ENCODE assay signal across 1 cellular context in the genomic region with DNA sequence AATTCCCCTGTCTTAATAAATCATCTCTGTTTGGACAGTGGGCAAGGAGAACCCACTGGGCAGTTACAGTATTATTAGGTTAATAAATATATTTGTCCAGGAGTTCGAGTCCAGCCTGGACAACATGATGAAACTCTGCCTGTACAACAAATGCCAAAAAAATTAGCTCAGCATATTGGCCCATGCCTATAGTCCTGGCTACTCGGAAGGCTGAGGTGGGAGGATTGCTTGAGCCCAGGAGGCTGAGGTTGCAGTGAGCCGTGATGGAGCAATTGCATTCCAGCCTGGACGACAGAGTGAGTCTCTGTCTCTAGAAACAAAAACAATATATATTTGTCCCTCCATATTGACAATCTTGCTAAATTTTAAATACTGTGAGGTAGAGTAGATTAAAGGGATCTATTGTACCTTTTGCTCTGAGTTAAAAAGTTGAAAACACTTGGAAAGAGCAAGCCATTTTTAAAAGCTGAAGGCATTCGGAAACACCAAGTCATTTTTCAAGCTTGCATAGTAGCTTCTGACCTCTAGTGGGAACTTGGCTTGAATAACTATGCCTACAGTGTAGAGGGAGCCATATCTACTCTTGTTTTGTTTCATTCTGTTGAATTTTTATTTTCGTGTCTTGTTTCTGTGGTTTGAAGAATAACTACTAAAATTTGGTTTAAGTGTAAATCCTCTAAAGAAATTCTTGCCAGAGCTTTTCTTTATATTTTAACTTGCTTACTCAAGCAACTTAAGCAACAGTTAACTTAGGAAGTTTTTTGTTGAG.
TF ChIP-seq lines count a peak whose summit lies in the region.

No MANE protein-coding gene starts in this region.

TF ChIP-seq in K562, 482 proteins besides CTCF, POLR2A, EP300 and RAD21:
- TF ChIP-seq EHMT2 (IDR thresholded peaks at IDR 0.05), result 0 out of 2 replicates have a peak, but pooled peaks have one; percentile 39
- TF ChIP-seq, protein P1, sequence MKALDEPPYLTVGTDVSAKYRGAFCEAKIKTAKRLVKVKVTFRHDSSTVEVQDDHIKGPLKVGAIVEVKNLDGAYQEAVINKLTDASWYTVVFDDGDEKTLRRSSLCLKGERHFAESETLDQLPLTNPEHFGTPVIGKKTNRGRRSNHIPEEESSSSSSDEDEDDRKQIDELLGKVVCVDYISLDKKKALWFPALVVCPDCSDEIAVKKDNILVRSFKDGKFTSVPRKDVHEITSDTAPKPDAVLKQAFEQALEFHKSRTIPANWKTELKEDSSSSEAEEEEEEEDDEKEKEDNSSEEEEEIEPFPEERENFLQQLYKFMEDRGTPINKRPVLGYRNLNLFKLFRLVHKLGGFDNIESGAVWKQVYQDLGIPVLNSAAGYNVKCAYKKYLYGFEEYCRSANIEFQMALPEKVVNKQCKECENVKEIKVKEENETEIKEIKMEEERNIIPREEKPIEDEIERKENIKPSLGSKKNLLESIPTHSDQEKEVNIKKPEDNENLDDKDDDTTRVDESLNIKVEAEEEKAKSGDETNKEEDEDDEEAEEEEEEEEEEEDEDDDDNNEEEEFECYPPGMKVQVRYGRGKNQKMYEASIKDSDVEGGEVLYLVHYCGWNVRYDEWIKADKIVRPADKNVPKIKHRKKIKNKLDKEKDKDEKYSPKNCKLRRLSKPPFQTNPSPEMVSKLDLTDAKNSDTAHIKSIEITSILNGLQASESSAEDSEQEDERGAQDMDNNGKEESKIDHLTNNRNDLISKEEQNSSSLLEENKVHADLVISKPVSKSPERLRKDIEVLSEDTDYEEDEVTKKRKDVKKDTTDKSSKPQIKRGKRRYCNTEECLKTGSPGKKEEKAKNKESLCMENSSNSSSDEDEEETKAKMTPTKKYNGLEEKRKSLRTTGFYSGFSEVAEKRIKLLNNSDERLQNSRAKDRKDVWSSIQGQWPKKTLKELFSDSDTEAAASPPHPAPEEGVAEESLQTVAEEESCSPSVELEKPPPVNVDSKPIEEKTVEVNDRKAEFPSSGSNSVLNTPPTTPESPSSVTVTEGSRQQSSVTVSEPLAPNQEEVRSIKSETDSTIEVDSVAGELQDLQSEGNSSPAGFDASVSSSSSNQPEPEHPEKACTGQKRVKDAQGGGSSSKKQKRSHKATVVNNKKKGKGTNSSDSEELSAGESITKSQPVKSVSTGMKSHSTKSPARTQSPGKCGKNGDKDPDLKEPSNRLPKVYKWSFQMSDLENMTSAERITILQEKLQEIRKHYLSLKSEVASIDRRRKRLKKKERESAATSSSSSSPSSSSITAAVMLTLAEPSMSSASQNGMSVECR (CRISPR knock-in tag; IDR thresholded peaks at IDR 0.05), result no peak
TF ChIP-seq in K562: peak in this region for 1.
